13 cellular contexts compared by ENCODE assay signal in the genomic region with DNA sequence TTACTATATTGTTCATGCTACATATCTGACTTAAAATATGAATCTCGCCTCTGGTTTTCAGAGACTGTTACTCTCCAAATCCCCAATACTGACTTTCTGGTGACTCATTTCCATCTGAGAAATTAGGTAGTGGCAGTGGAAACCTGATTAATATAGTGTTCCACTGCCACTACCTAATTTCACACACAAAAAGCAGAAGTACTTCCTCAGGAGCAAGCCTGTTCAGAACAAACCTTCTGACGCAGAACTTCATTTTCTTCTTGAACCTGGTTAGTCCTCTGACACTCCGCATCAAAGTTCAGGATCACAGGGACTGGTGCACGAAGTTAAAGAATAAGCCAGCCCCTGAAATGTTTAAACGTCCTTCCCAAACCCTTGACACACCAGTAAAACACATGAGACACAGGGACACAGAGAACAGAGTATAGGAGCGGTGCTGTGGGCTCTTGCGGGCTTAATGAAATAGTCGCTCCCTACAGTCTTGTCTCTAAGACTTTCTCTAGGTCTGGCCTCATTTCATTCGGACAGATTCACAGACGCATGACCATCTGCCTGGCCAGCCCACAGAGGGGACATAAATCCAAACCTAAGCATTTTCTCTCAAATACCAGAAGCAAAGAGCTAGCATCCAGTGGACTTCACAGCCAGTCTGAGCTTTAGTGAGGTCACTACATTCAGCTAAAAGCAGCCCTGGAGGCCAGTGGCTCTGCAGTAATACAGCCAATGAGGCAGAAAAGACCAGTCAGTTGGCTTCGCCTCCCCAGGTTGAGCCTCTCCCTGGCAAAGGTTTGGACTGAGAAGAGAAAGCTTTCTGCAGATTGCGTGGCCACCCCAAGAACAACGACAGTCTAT. TPM values are rescaled to one million over a fixed set of nuclear protein-coding genes. Genes with fewer than 3 reads are reported as not detected.
DNase-seq lines count a peak whose midpoint lies in the region; ATAC-seq, FAIRE-seq and TF ChIP-seq lines count a peak whose summit lies in the region.
"Had no signal": no experiment of that assay in that cellular context is flagged by ENCODE, and none has a peak within 500 bp of the region (broad histone marks: within the 10 kb centered on the region; RNA-seq: fewer than 3 reads in every experiment).

No MANE protein-coding gene starts in this region.

- peaks cover 0 to 2% (median 1%) of the 10 kb centered on the region in 3 donors for H3K27me3 Mint-ChIP-seq in CD14-positive monocyte (ENCODE audit: low read depth in 3 of 3)
- peaks cover 15% of the 10 kb centered on the region for H3K27me3 Mint-ChIP-seq in WTC11 (ENCODE audit: low read depth)
- H3K27me3 Mint-ChIP-seq: CD4-positive, alpha-beta memory T cell had no signal

- no peaks in the 10 kb centered on the region; a peak in 1 of 5 replicates for H3K27me3 ChIP-seq in K562 (ENCODE audit: control insufficient read depth in 2 of 2, insufficient read depth in 2 of 2, low read length in 2 of 2)
- H3K27me3 ChIP-seq in A673 (replicated peaks; ENCODE audit: insufficient read depth, low read depth, low read length, poor library complexity), result no peaks in the 10 kb centered on the region

- no peak overlapping the region for H3K27ac ChIP-seq in K562 (ENCODE audit: extremely low read depth, low read depth, low read length)
- no peak overlapping the region for H3K27ac ChIP-seq in A673 (ENCODE audit: low read depth, low read length, poor library complexity, severe bottlenecking)

- no peak for TF ChIP-seq RAD21 in K562 (CRISPR knock-in tag; conservative IDR thresholded peaks at IDR 0.05 in 1 of 2, IDR thresholded peaks at IDR 0.05 in 1 of 2)

- peak; percentile 37 for FAIRE-seq in K562 (lab: Jason Lieb, UNC)

- peak overlapping the region in 1 of 2 donors; percentile 16 for H3K4me3 Mint-ChIP-seq in CD14-positive monocyte
- no peak overlapping the region for H3K4me3 Mint-ChIP-seq in WTC11

- H2AFZ ChIP-seq in K562 (ENCODE audit: low read depth, low read length), result no peak overlapping the region

- DNase-seq in CD14-positive monocyte (ENCODE audit: low spot score) (no peak), K562 (ENCODE audit: extremely low read depth in 1 of 4, low spot score in 3 of 4) (no peak), D341Med (ENCODE audit: low spot score) (no peak), WTC11 (ENCODE audit: low spot score) (no peak), epidermal melanocyte (ENCODE audit: insufficient read length, low spot score) (no peak), A673 (ENCODE audit: low spot score) (no peak)
- DNase-seq: CD4-positive, alpha-beta memory T cell; dermis blood vessel endothelial cell; NCI-H526 had no signal

- H3K36me3 ChIP-seq in K562 (ENCODE audit: control insufficient read depth, insufficient read depth, low read length) (peaks cover 19% of the 10 kb centered on the region; the same call in 2 of the 3 replicates), A673 (ENCODE audit: insufficient read depth, low read length, poor library complexity, severe bottlenecking) (no peaks in the 10 kb centered on the region)

- 73% methylated on average over 13 of the region's 13 CpGs for WGBS in K562 (ENCODE audit: insufficient coverage, low coverage, missing lambda C conversion rate)

- H3K4me3 ChIP-seq in K562 (no peak overlapping the region), A673 (ENCODE audit: low read depth, low read length, poor library complexity, severe bottlenecking) (no peak overlapping the region)

- H3K4me1 Mint-ChIP-seq in CD14-positive monocyte, result peaks cover 47% of the 10 kb centered on the region
- peaks cover 14% of the 10 kb centered on the region for H3K4me1 Mint-ChIP-seq in WTC11

- no peaks in the 10 kb centered on the region for H3K9me1 ChIP-seq in K562 (ENCODE audit: control insufficient read depth, insufficient read depth, low read length)

- no peaks in the 10 kb centered on the region for H3K9me3 Mint-ChIP-seq in CD14-positive monocyte
- no peaks in the 10 kb centered on the region for H3K9me3 Mint-ChIP-seq in WTC11
- H3K9me3 Mint-ChIP-seq: CD4-positive, alpha-beta memory T cell had no signal

- TF ChIP-seq POLR2A in GM19099 (IDR thresholded peaks at IDR 0.05; ENCODE audit: extremely low read depth, insufficient read length, low read depth) (peak; percentile 39), K562 (conservative IDR thresholded peaks at IDR 0.05) (no peak)

- in situ Hi-C loops in K562 (cut with MboI), result no loop called here

- no peaks in the 10 kb centered on the region for H3K79me2 ChIP-seq in K562 (ENCODE audit: control insufficient read depth, insufficient read depth, low read length)

- H3K9me3 ChIP-seq in K562 (replicated peaks; ENCODE audit: control insufficient read depth, insufficient read depth, low read depth, low read length) (no peaks in the 10 kb centered on the region), A673 (ENCODE audit: low read depth, low read length, poor library complexity, severe bottlenecking) (no peaks in the 10 kb centered on the region)

- peak; percentile 36 for ATAC-seq in HG03060 (IDR thresholded peaks at IDR 0.05; ENCODE audit: low read depth, unreplicated experiment)
- ATAC-seq in K562, result no peak
- ATAC-seq in WTC11, result no peak

- CTCF ChIA-PET in K562 (lab: Yijun Ruan, JAX; ENCODE audit: low intra/inter-chr PET ratio) (no interaction called here), WTC11 (lab: Charles Lee) (interaction anchor here (0.9 kb wide), 1 partner anchor 67 kb away, joined by 4 read pairs; no protein-coding TSS in a partner anchor), A673 (lab: Charles Lee) (no interaction called here)

- TF ChIP-seq EP300 in K562 (IDR thresholded peaks at IDR 0.05; ENCODE audit: low read length), result no peak

- BruUV-seq in K562 (replicated peaks; lab: Mats Ljungman, UMichigan), result no TSS peak
- no TSS peak for BruUV-seq in A673 (replicated peaks; lab: Mats Ljungman, UMichigan)

- no peaks in the 10 kb centered on the region for H4K20me1 ChIP-seq in K562 (replicated peaks; ENCODE audit: control insufficient read depth, insufficient read depth, low read length)

- intact Hi-C loops in CD14-positive monocyte (cut with micrococcal nuclease) (loop anchor here in 1 of 2 donors (5.0 kb wide), 1 partner anchor 55 kb away; no protein-coding TSS in a partner anchor), K562 (cut with micrococcal nuclease) (no loop called here), A673 (cut with micrococcal nuclease; ENCODE audit: unreplicated experiment) (no loop called here)

- no peak for TF ChIP-seq CTCF in CD14-positive monocyte (IDR thresholded peaks at IDR 0.05)
- no peak for TF ChIP-seq CTCF in K562 (IDR thresholded peaks at IDR 0.05 in 2 of 3, conservative IDR thresholded peaks at IDR 0.05 in 1 of 3; ENCODE audit: insufficient read depth in 2 of 3, low read depth in 1 of 3, low read length in 3 of 3)
- TF ChIP-seq CTCF in WTC11 (IDR thresholded peaks at IDR 0.05), result no peak
- no peak for TF ChIP-seq CTCF in A673 (conservative IDR thresholded peaks at IDR 0.05; ENCODE audit: low read depth, low read length)

- H3K9ac ChIP-seq in K562 (ENCODE audit: insufficient read depth in 1 of 2, low read depth in 2 of 2, low read length in 2 of 2), result no peak overlapping the region; a peak in 1 of 4 replicates

- H3K27ac Mint-ChIP-seq in CD14-positive monocyte (peak overlapping the region; percentile 52 to 92 (median 85)), WTC11 (no peak overlapping the region)

- H3K36me3 Mint-ChIP-seq in CD14-positive monocyte (peaks cover 50 to 53% of the 10 kb centered on the region in 2 donors), WTC11 (peaks cover 6% of the 10 kb centered on the region; the same call in 1 of the 2 replicates)

- H3K4me1 ChIP-seq in K562 (replicated peaks in 1 of 2; ENCODE audit: control insufficient read depth in 2 of 2, insufficient read depth in 2 of 2, low read length in 2 of 2) (peaks cover 16 to 27% of the 10 kb centered on the region in 2 experiments), A673 (ENCODE audit: insufficient read depth, low read length, poor library complexity, severe bottlenecking) (no peaks in the 10 kb centered on the region)

- no peak overlapping the region for H3K4me2 ChIP-seq in K562 (ENCODE audit: insufficient read depth, low read length)

- POLR2A ChIA-PET in K562 (lab: Yijun Ruan, JAX), result interaction anchor here (0.6 to 3.6 kb wide), 3 partner anchors 10 to 293 kb away, joined by 3 to 20 read pairs (median 3); no protein-coding TSS in a partner anchor
- POLR2A ChIA-PET in WTC11 (lab: Charles Lee), result no interaction called here
- POLR2A ChIA-PET in A673 (lab: Charles Lee; ENCODE audit: low non-redundant PET), result no interaction called here

RNA-seq across cellular contexts. Expression of a gene that starts 4.2 kb away (rescaled TPM):
- polyA plus RNA-seq in CD14-positive monocyte (1 to 10 TPM; 2.5 to 3.9 TPM), K562 (2011; rRNA removed) (12.9 and 15.0 TPM in 2 replicates), K562 (2014; fragmentation: Illumina TruSeq; extraction: Trizol) (7.7 and 9.8 TPM in 2 replicates), K562 (2014; fragmentation: Nextera tagmentation; extraction: Ambion mirVana) (1 to 10 TPM; 1.9 to 2.1 TPM), K562 (2014; rRNA removed) (11.9 and 17.4 TPM in 2 replicates)
- 28.4 and 48.4 TPM in 2 replicates for total RNA-seq in K562 (2011; cell fraction: chromatin; rRNA removed; ENCODE audit: low replicate concordance)
- total RNA-seq in K562 (2011; cell fraction: nucleolus; rRNA removed), result 26.5 and 27.3 TPM in 2 replicates
- total RNA-seq in K562 (2011; cell fraction: nucleoplasm; rRNA removed), result 18.5 and 26.3 TPM in 2 replicates
- total RNA-seq in K562 (2014; rRNA removed) (10.1 and 12.0 TPM in 2 replicates), K562 (2014; rRNA removed; fragmentation: Illumina TruSeq; extraction: Trizol) (4.9 and 5.8 TPM in 2 replicates), K562 (2015; rRNA removed; fragmentation: Illumina TruSeq; extraction: Trizol) (9.2 and 10.7 TPM in 2 replicates), K562 (2021) (12.1 and 18.2 TPM in 2 replicates), WTC11 (2021) (8.8 to 12.0 TPM (median 10.2 TPM) in 3 replicates), A673 (2021) (7.0 and 9.8 TPM in 2 replicates)
- polyA plus RNA-seq in K562 (2011; cell fraction: cytosol; rRNA removed), result 18.4 and 21.1 TPM in 2 replicates
- 69.8 and 70.6 TPM in 2 replicates for polyA plus RNA-seq in K562 (2011; cell fraction: nucleus; rRNA removed)
- polyA plus RNA-seq in K562 (2012), result 8.7 and 11.6 TPM in 2 replicates
- polyA minus RNA-seq in K562 (2011; rRNA and poly(A)+ RNA removed), result 8.4 and 9.3 TPM in 2 replicates
- polyA minus RNA-seq in K562 (2011; cell fraction: cytosol; rRNA and poly(A)+ RNA removed), result 8.6 and 9.1 TPM in 2 replicates
- 15.2 and 24.0 TPM in 2 replicates for polyA minus RNA-seq in K562 (2011; cell fraction: nucleus; rRNA and poly(A)+ RNA removed)

RNA-seq across cellular contexts. Expression of a gene that starts 26.5 kb away (rescaled TPM):
- not detected for polyA plus RNA-seq in CD14-positive monocyte
- not detected in 2 replicates for total RNA-seq in K562 (2011; cell fraction: chromatin; rRNA removed; ENCODE audit: low replicate concordance)
- not detected in 2 replicates for total RNA-seq in K562 (2011; cell fraction: nucleolus; rRNA removed)
- total RNA-seq in K562 (2011; cell fraction: nucleoplasm; rRNA removed), result not detected in 2 replicates
- not detected in 2 replicates for total RNA-seq in K562 (2014; rRNA removed)
- not detected in 2 replicates for total RNA-seq in K562 (2014; rRNA removed; fragmentation: Illumina TruSeq; extraction: Trizol)
- not detected in 2 replicates for total RNA-seq in K562 (2015; rRNA removed; fragmentation: Illumina TruSeq; extraction: Trizol)
- not detected in 2 replicates for total RNA-seq in K562 (2021)
- not detected in 2 replicates for polyA plus RNA-seq in K562 (2011; rRNA removed)
- polyA plus RNA-seq in K562 (2011; cell fraction: cytosol; rRNA removed), result not detected in 2 replicates
- not detected in 2 replicates for polyA plus RNA-seq in K562 (2011; cell fraction: nucleus; rRNA removed)
- polyA plus RNA-seq in K562 (2012), result not detected in 2 replicates
- polyA plus RNA-seq in K562 (2014; fragmentation: Illumina TruSeq; extraction: Trizol), result not detected in 2 replicates
- polyA plus RNA-seq in K562 (2014; fragmentation: Nextera tagmentation; extraction: Ambion mirVana), result not detected
- not detected in 2 replicates for polyA plus RNA-seq in K562 (2014; rRNA removed)
- polyA minus RNA-seq in K562 (2011; rRNA and poly(A)+ RNA removed), result not detected in 2 replicates
- polyA minus RNA-seq in K562 (2011; cell fraction: cytosol; rRNA and poly(A)+ RNA removed), result not detected in 2 replicates
- polyA minus RNA-seq in K562 (2011; cell fraction: nucleus; rRNA and poly(A)+ RNA removed), result not detected in 2 replicates
- total RNA-seq in WTC11 (2021), result not detected in 3 replicates
- not detected in 2 replicates for total RNA-seq in A673 (2021)
- total RNA-seq: activated CD8-positive, alpha-beta memory T cell treated with anti-CD3 and anti-CD28 coated beads for 36 hours; CD4-positive, alpha-beta memory T cell; dermis blood vessel endothelial cell; lung microvascular endothelial cell had no signal
- polyA plus RNA-seq: CD4-positive, alpha-beta memory T cell had no signal

RNA-seq across cellular contexts. Expression of a gene that starts 36.6 kb away (rescaled TPM):
- polyA plus RNA-seq in CD14-positive monocyte, result 10 to 100 TPM; 40.1 to 47.4 TPM
- total RNA-seq in K562 (2011; cell fraction: chromatin; rRNA removed; ENCODE audit: low replicate concordance), result 74.7 and 156 TPM in 2 replicates
- total RNA-seq in K562 (2011; cell fraction: nucleolus; rRNA removed), result 93.6 and 122 TPM in 2 replicates
- 99.6 and 104 TPM in 2 replicates for total RNA-seq in K562 (2011; cell fraction: nucleoplasm; rRNA removed)
- 108 and 116 TPM in 2 replicates for total RNA-seq in K562 (2014; rRNA removed)
- total RNA-seq in K562 (2014; rRNA removed; fragmentation: Illumina TruSeq; extraction: Trizol), result 73.8 and 79.8 TPM in 2 replicates
- 94.7 and 97.3 TPM in 2 replicates for total RNA-seq in K562 (2015; rRNA removed; fragmentation: Illumina TruSeq; extraction: Trizol)
- 93.9 and 102 TPM in 2 replicates for total RNA-seq in K562 (2021)
- polyA plus RNA-seq in K562 (2011; rRNA removed), result 70.3 and 76.7 TPM in 2 replicates
- 64.8 and 71.7 TPM in 2 replicates for polyA plus RNA-seq in K562 (2011; cell fraction: cytosol; rRNA removed)
- 63.9 and 68.6 TPM in 2 replicates for polyA plus RNA-seq in K562 (2011; cell fraction: nucleus; rRNA removed)
- polyA plus RNA-seq in K562 (2012), result 76.0 and 88.6 TPM in 2 replicates
- 88.8 and 93.4 TPM in 2 replicates for polyA plus RNA-seq in K562 (2014; fragmentation: Illumina TruSeq; extraction: Trizol)
- 10 to 100 TPM; 13.9 to 25.5 TPM for polyA plus RNA-seq in K562 (2014; fragmentation: Nextera tagmentation; extraction: Ambion mirVana)
- polyA plus RNA-seq in K562 (2014; rRNA removed), result 87.2 and 91.9 TPM in 2 replicates
- polyA minus RNA-seq in K562 (2011; rRNA and poly(A)+ RNA removed), result 91.4 and 96.8 TPM in 2 replicates
- polyA minus RNA-seq in K562 (2011; cell fraction: cytosol; rRNA and poly(A)+ RNA removed), result 41.0 and 42.8 TPM in 2 replicates
- 68.5 and 107 TPM in 2 replicates for polyA minus RNA-seq in K562 (2011; cell fraction: nucleus; rRNA and poly(A)+ RNA removed)
- total RNA-seq in WTC11 (2021), result 37.9 to 43.0 TPM (median 41.4 TPM) in 3 replicates
- 39.6 and 46.8 TPM in 2 replicates for total RNA-seq in A673 (2021)

RNA-seq across cellular contexts. Expression of a gene that starts 59.2 kb away (rescaled TPM):
- polyA plus RNA-seq in CD14-positive monocyte (10 to 100 TPM; 10.6 to 14.7 TPM), K562 (2011; rRNA removed) (0.03 TPM in 1 of 2 replicates, not detected in the other), K562 (2014; fragmentation: Illumina TruSeq; extraction: Trizol) (0.15 and 0.19 TPM in 2 replicates), K562 (2014; fragmentation: Nextera tagmentation; extraction: Ambion mirVana) (under 1 TPM; 0.35 to 0.82 TPM), K562 (2014; rRNA removed) (0.11 TPM in 1 of 2 replicates, not detected in the other)
- total RNA-seq in K562 (2011; cell fraction: chromatin; rRNA removed; ENCODE audit: low replicate concordance), result 0.37 and 0.60 TPM in 2 replicates
- total RNA-seq in K562 (2011; cell fraction: nucleolus; rRNA removed), result 0.17 and 0.39 TPM in 2 replicates
- not detected in 2 replicates for total RNA-seq in K562 (2011; cell fraction: nucleoplasm; rRNA removed)
- total RNA-seq in K562 (2014; rRNA removed) (0.23 and 0.24 TPM in 2 replicates), K562 (2014; rRNA removed; fragmentation: Illumina TruSeq; extraction: Trizol) (0.15 and 0.22 TPM in 2 replicates), K562 (2015; rRNA removed; fragmentation: Illumina TruSeq; extraction: Trizol) (0.19 and 0.36 TPM in 2 replicates), K562 (2021) (0.29 and 0.33 TPM in 2 replicates), WTC11 (2021) (0.11 to 0.14 TPM in 2 of 3 replicates, not detected in the other), A673 (2021) (not detected in 2 replicates)
- polyA plus RNA-seq in K562 (2011; cell fraction: cytosol; rRNA removed), result 0.04 TPM in 1 of 2 replicates, not detected in the other
- not detected in 2 replicates for polyA plus RNA-seq in K562 (2011; cell fraction: nucleus; rRNA removed)
- 12.5 and 24.1 TPM in 2 replicates for polyA plus RNA-seq in K562 (2012)
- 0.35 TPM in 1 of 2 replicates, not detected in the other for polyA minus RNA-seq in K562 (2011; rRNA and poly(A)+ RNA removed)
- not detected in 2 replicates for polyA minus RNA-seq in K562 (2011; cell fraction: cytosol; rRNA and poly(A)+ RNA removed)
- polyA minus RNA-seq in K562 (2011; cell fraction: nucleus; rRNA and poly(A)+ RNA removed), result 0.40 TPM in 1 of 2 replicates, not detected in the other
